12 cellular contexts compared by ENCODE assay signal in genomic region chr2:203808041-203808750, GRCh38. TPM values are rescaled to one million over a fixed set of nuclear protein-coding genes. Genes with fewer than 3 reads are reported as not detected.
DNase-seq lines count a peak whose midpoint lies in the region; ATAC-seq and TF ChIP-seq lines count a peak whose summit lies in the region.
"Had no signal": no experiment of that assay in that cellular context is flagged by ENCODE, and none has a peak within 500 bp of the region (broad histone marks: within the 10 kb centered on the region; RNA-seq: fewer than 3 reads in every experiment).

No MANE protein-coding gene starts in this region.

- peaks cover 4% of the 10 kb centered on the region for H3K27me3 Mint-ChIP-seq in neural progenitor cell (ENCODE audit: insufficient read depth, low read depth)

- H3K4me1 Mint-ChIP-seq in neural progenitor cell, result peaks cover 48% of the 10 kb centered on the region

- H3K79me2 ChIP-seq in PC-3 (ENCODE audit: low read length) (no peaks in the 10 kb centered on the region), neural progenitor cell (ENCODE audit: low read depth) (no peaks in the 10 kb centered on the region)

- WGBS in ectodermal cell, 2 experiments, result 45 to 46% methylated on average over 5 to 6 of the region's 7 CpGs

- H2AFZ ChIP-seq in PC-3 (ENCODE audit: low read length) (no peak overlapping the region), neural progenitor cell (replicated peaks) (no peak overlapping the region)

- H3F3A ChIP-seq in PC-3 (ENCODE audit: low read length, unreplicated experiment) (no peaks in the 10 kb centered on the region), neural progenitor cell (ENCODE audit: low read depth) (peaks cover 7% of the 10 kb centered on the region)

- peaks cover 8% of the 10 kb centered on the region for H3K36me3 Mint-ChIP-seq in neural progenitor cell

- H3K9me3 ChIP-seq in PC-3 (ENCODE audit: low read length) (peaks cover 6% of the 10 kb centered on the region; the same call in 1 of the 2 replicates), ectodermal cell (ENCODE audit: control insufficient read depth, low read length) (peaks cover 2% of the 10 kb centered on the region), neural progenitor cell (ENCODE audit: low read depth) (no peaks in the 10 kb centered on the region)
- H3K9me3 ChIP-seq: prostate gland had no signal

- H3K4me2 ChIP-seq in PC-3 (ENCODE audit: low read length) (no peak overlapping the region), neural progenitor cell (peak overlapping the region; percentile 74)

- CTCF ChIA-PET in PC-3 (lab: Charles Lee), result no interaction called here

- H3K27ac Mint-ChIP-seq in neural progenitor cell, result peak overlapping the region; percentile 97

- no TSS peak for BruUV-seq in PC-3 (replicated peaks; lab: Mats Ljungman, UMichigan)

- POLR2A ChIA-PET in PC-3 (lab: Charles Lee; ENCODE audit: unreplicated experiment), result no interaction called here

- no peaks in the 10 kb centered on the region for H3K27me3 ChIP-seq in PC-3 (ENCODE audit: low read length)
- no peaks in the 10 kb centered on the region for H3K27me3 ChIP-seq in ectodermal cell (ENCODE audit: control insufficient read depth, insufficient read depth, low read length, poor library complexity, severe bottlenecking)
- no peaks in the 10 kb centered on the region for H3K27me3 ChIP-seq in neural progenitor cell

- H3K9ac ChIP-seq in PC-3 (ENCODE audit: low read length), result no peak overlapping the region
- no peak overlapping the region for H3K9ac ChIP-seq in neural progenitor cell

- DNase-seq in EH (ENCODE audit: low read depth), result peak; percentile 96
- DNase-seq in PC-3, result peak; percentile 52
- peak; percentile 90 for DNase-seq in neural progenitor cell (ENCODE audit: low spot score)
- no peak for DNase-seq in activated CD4-positive, alpha-beta T cell treated with anti-CD3 and anti-CD28 coated beads for 1 hour
- no peak for DNase-seq in NCI-H345 (lab: John Stamatoyannopoulos, UW)
- no peak for DNase-seq in Right ventricle myocardium superior
- DNase-seq: DMS153, NCI-H446 treated with DMSO at 0.1 percent for 48 hours had no signal

- intact Hi-C loops in PC-3 (cut with micrococcal nuclease) (no loop called here), Right ventricle myocardium superior (cut with DNase I) (no loop called here)

- H4K20me1 ChIP-seq in PC-3 (ENCODE audit: low read length) (no peaks in the 10 kb centered on the region), neural progenitor cell (ENCODE audit: low read depth) (no peaks in the 10 kb centered on the region)

- peaks cover 24% of the 10 kb centered on the region for H3K9me3 Mint-ChIP-seq in neural progenitor cell

- H3K9me2 ChIP-seq in PC-3 (replicated peaks; ENCODE audit: low read length), result no peaks in the 10 kb centered on the region

- no peak for ATAC-seq in PC-3
- no peak for ATAC-seq in GM21390 (IDR thresholded peaks at IDR 0.05; ENCODE audit: unreplicated experiment)
- no peak for ATAC-seq in Right ventricle myocardium superior (ENCODE audit: poor library complexity)

- TF ChIP-seq CTCF in PC-3 (conservative IDR thresholded peaks at IDR 0.05; ENCODE audit: low read depth, low read length) (no peak), neural progenitor cell (IDR thresholded peaks at IDR 0.05) (no peak)

- H3K27ac ChIP-seq in PC-3 (ENCODE audit: low read length) (no peak overlapping the region), ectodermal cell (ENCODE audit: insufficient read depth, low read depth, low read length, poor library complexity, severe bottlenecking) (peak overlapping the region; percentile 86), neural progenitor cell (peak overlapping the region; percentile 48)
- H3K27ac ChIP-seq: prostate gland had no signal

- H3K36me3 ChIP-seq in PC-3 (ENCODE audit: low read depth, low read length), result no peaks in the 10 kb centered on the region
- no peaks in the 10 kb centered on the region for H3K36me3 ChIP-seq in ectodermal cell (ENCODE audit: control insufficient read depth, insufficient read depth, low read length)
- H3K36me3 ChIP-seq in neural progenitor cell, result no peaks in the 10 kb centered on the region
- H3K36me3 ChIP-seq: prostate gland had no signal

- peak overlapping the region; percentile 50 for H3K4me3 Mint-ChIP-seq in neural progenitor cell

- H3K4me1 ChIP-seq in PC-3 (ENCODE audit: insufficient read depth, low read length) (peaks cover 36% of the 10 kb centered on the region), ectodermal cell (ENCODE audit: control insufficient read depth, insufficient read depth, low read length) (peaks cover 32% of the 10 kb centered on the region), neural progenitor cell (peaks cover 24% of the 10 kb centered on the region)
- H3K4me1 ChIP-seq: prostate gland had no signal

- H3K4me3 ChIP-seq in PC-3 (ENCODE audit: low read length) (no peak overlapping the region), ectodermal cell (ENCODE audit: insufficient read depth, low read depth, low read length) (no peak overlapping the region), neural progenitor cell (peak overlapping the region; percentile 28)
- H3K4me3 ChIP-seq: prostate gland had no signal

RNA-seq across cellular contexts. Expression of gene CTLA4, which starts 59.4 kb away (rescaled TPM):
- total RNA-seq in PC-3 (2014; rRNA removed) (not detected in 2 replicates), neural progenitor cell (ENCODE audit: low replicate concordance) (not detected in 2 replicates), Right ventricle myocardium superior (0.22 TPM)
- not detected for polyA plus RNA-seq in ectodermal cell (2013, experiment 1 of 4)
- polyA plus RNA-seq in ectodermal cell (2013, experiment 2 of 4), result not detected
- not detected for polyA plus RNA-seq in ectodermal cell (2013, experiment 3 of 4)
- not detected for polyA plus RNA-seq in ectodermal cell (2013, experiment 4 of 4)
- total RNA-seq: cerebellum had no signal

Comparison
In these comparisons a context has a peak if more than half of its experiments do, and no peak if none do; other contexts are left out.
1. DNase-seq: peak in EH (single experiment), PC-3 (single experiment) and neural progenitor cell (single experiment); none in activated CD4-positive, alpha-beta T cell treated with anti-CD3 and anti-CD28 coated beads for 1 hour (single experiment), NCI-H345 (single experiment) and Right ventricle myocardium superior (single experiment).